27 cellular contexts compared by ENCODE assay signal in genomic region chr2:98573426-98573825, GRCh38. TPM values are rescaled to one million over a fixed set of nuclear protein-coding genes. Genes with fewer than 3 reads are reported as not detected.
DNase-seq lines count a peak whose midpoint lies in the region; ATAC-seq, FAIRE-seq and TF ChIP-seq lines count a peak whose summit lies in the region.
"Had no signal": no experiment of that assay in that cellular context is flagged by ENCODE, and none has a peak within 500 bp of the region (broad histone marks: within the 10 kb centered on the region; RNA-seq: fewer than 3 reads in every experiment).

No MANE protein-coding gene starts in this region.

- H3K14ac ChIP-seq in H1 (ENCODE audit: insufficient read length): no peak overlapping the region

- intact Hi-C loops in sigmoid colon (cut with DNase I): no loop called here

- peak overlapping the region; percentile 62 for H3K27ac Mint-ChIP-seq in T-helper 17 cell
- H3K27ac Mint-ChIP-seq in stimulated activated effector memory CD8-positive, alpha-beta T cell treated with anti-CD3 and anti-CD28 coated beads, Interleukin-12 subunit alpha, Interleukin-12 subunit beta, amount 100 ng/mL, for 72 hours: peak overlapping the region; percentile 81

- TF ChIP-seq RAD21 in H1 (IDR thresholded peaks at IDR 0.05 in 1 of 2, conservative IDR thresholded peaks at IDR 0.05 in 1 of 2; ENCODE audit: low read depth in 2 of 2, low read length in 2 of 2): no peak

- TF ChIP-seq POLR2A in H1 (IDR thresholded peaks at IDR 0.05; ENCODE audit: control extremely low read depth in 1 of 2, low read depth in 2 of 2, low read length in 2 of 2) (no peak), sigmoid colon (IDR thresholded peaks at IDR 0.05) (no peak)

- WGBS in H1 (ENCODE audit: extremely low coverage in 1 of 2, insufficient coverage in 1 of 2, insufficient read length in 1 of 2, insufficient replicate concordance in 2 of 2, low coverage in 1 of 2, low lambda C conversion rate in 2 of 2, missing lambda C conversion rate in 1 of 2), 2 experiments: 90% methylated on average over 13 of the region's 13 CpGs; no CpG with 5 or more reads in 1 of the 2 experiments
- WGBS in sigmoid colon, 2 donors: 93% methylated on average over 13 of the region's 13 CpGs

- H3K9me3 ChIP-seq in T-helper 17 cell (ENCODE audit: control insufficient read depth, low read length, poor library complexity, severe bottlenecking): no peaks in the 10 kb centered on the region
- H3K9me3 ChIP-seq in H1 (ENCODE audit: insufficient read depth in 2 of 2, low read depth in 1 of 2, low read length in 1 of 2): no peaks in the 10 kb centered on the region
- no peaks in the 10 kb centered on the region for H3K9me3 ChIP-seq in sigmoid colon
- H3K9me3 ChIP-seq: BLaER1, SJCRH30 had no signal

- TF ChIP-seq EP300 in H1 (IDR thresholded peaks at IDR 0.05; ENCODE audit: borderline replicate concordance in 1 of 2, low read depth in 2 of 2, low read length in 2 of 2) (no peak), sigmoid colon (IDR thresholded peaks at IDR 0.05) (no peak)

- H3K27me3 Mint-ChIP-seq in T-helper 17 cell: no peaks in the 10 kb centered on the region
- H3K27me3 Mint-ChIP-seq: CD4-positive, CD25-positive, alpha-beta regulatory T cell had no signal

- POLR2A ChIA-PET in H1 (lab: Charles Lee; ENCODE audit: partially characterized antibody): no interaction called here

- no peak overlapping the region for H4K5ac ChIP-seq in H1 (ENCODE audit: insufficient read length, low read depth, low read length)

- H2BK15ac ChIP-seq in H1 (ENCODE audit: low read length): no peak overlapping the region

- H3K4me3 Mint-ChIP-seq in T-helper 17 cell: no peak overlapping the region
- no peak overlapping the region for H3K4me3 Mint-ChIP-seq in stimulated activated effector memory CD8-positive, alpha-beta T cell treated with anti-CD3 and anti-CD28 coated beads, Interleukin-12 subunit alpha, Interleukin-12 subunit beta, amount 100 ng/mL, for 72 hours
- H3K4me3 Mint-ChIP-seq: CD4-positive, CD25-positive, alpha-beta regulatory T cell had no signal

- H3K79me2 ChIP-seq in H1 (ENCODE audit: control insufficient read depth in 1 of 2, insufficient read depth in 2 of 2, low read length in 2 of 2): no peaks in the 10 kb centered on the region

- H2BK12ac ChIP-seq in H1 (ENCODE audit: low read depth, low read length): no peak overlapping the region

- no peak overlapping the region for H4K91ac ChIP-seq in H1 (replicated peaks; ENCODE audit: insufficient read length, low read length)

- H3K27me3 ChIP-seq in H1 (replicated peaks in 1 of 4; ENCODE audit: control insufficient read depth in 3 of 4, extremely low read depth in 1 of 4, insufficient read depth in 3 of 4, low read length in 3 of 4) (no peaks in the 10 kb centered on the region), sigmoid colon (no peaks in the 10 kb centered on the region)
- H3K27me3 ChIP-seq: BLaER1, SJCRH30 had no signal

- TF ChIP-seq CTCF in H1 (IDR thresholded peaks at IDR 0.05; ENCODE audit: control extremely low read depth in 1 of 3, insufficient read depth in 1 of 3, low read depth in 1 of 3, low read length in 3 of 3): no peak
- TF ChIP-seq CTCF in sigmoid colon (IDR thresholded peaks at IDR 0.05): no peak

- no peak for FAIRE-seq in H1 (lab: Jason Lieb, UNC)
- FAIRE-seq: GM12878 had no signal

- H2AK5ac ChIP-seq in H1 (ENCODE audit: low read depth, low read length): no peak overlapping the region

- peaks cover 9% of the 10 kb centered on the region for H3K36me3 Mint-ChIP-seq in T-helper 17 cell (ENCODE audit: low read depth)
- H3K36me3 Mint-ChIP-seq in stimulated activated effector memory CD8-positive, alpha-beta T cell treated with anti-CD3 and anti-CD28 coated beads, Interleukin-12 subunit alpha, Interleukin-12 subunit beta, amount 100 ng/mL, for 72 hours: peaks cover 84% of the 10 kb centered on the region

- H3K23ac ChIP-seq in H1 (ENCODE audit: insufficient read length): no peak overlapping the region

- H3K9me3 Mint-ChIP-seq in stimulated activated effector memory CD8-positive, alpha-beta T cell treated with anti-CD3 and anti-CD28 coated beads, Interleukin-12 subunit alpha, Interleukin-12 subunit beta, amount 100 ng/mL, for 72 hours: no peaks in the 10 kb centered on the region
- H3K9me3 Mint-ChIP-seq: CD4-positive, CD25-positive, alpha-beta regulatory T cell had no signal

- H4K8ac ChIP-seq in H1 (ENCODE audit: extremely low read depth, insufficient read depth, low read length): no peak overlapping the region

- H2BK20ac ChIP-seq in H1 (ENCODE audit: low read length): no peak overlapping the region

- no peak for ATAC-seq in T-helper 17 cell
- ATAC-seq in stimulated activated effector memory CD8-positive, alpha-beta T cell treated with anti-CD3 and anti-CD28 coated beads, Interleukin-12 subunit alpha, Interleukin-12 subunit beta, amount 100 ng/mL, for 72 hours: no peak
- ATAC-seq: GM12878, HCT116, PC-3, Right ventricle myocardium inferior had no signal

- H3K4me1 ChIP-seq in H1 (replicated peaks in 1 of 4; ENCODE audit: control insufficient read depth in 3 of 4, insufficient read depth in 4 of 4, low read length in 3 of 4) (no peaks in the 10 kb centered on the region), sigmoid colon (no peaks in the 10 kb centered on the region)
- H3K4me1 ChIP-seq: BLaER1, SJCRH30 had no signal

- no peak overlapping the region for H3K4me3 ChIP-seq in H1 (ENCODE audit: extremely low read depth in 1 of 4, insufficient read depth in 2 of 4, low read depth in 3 of 4, low read length in 4 of 4)
- H3K4me3 ChIP-seq in sigmoid colon: no peak overlapping the region
- H3K4me3 ChIP-seq: BLaER1, GM12878, SJCRH30 had no signal

- no peak overlapping the region for H3K4me2 ChIP-seq in H1 (ENCODE audit: insufficient read depth in 1 of 2, low read depth in 2 of 2, low read length in 2 of 2)
- H3K4me2 ChIP-seq: BLaER1 had no signal

- H2AFZ ChIP-seq in H1 (ENCODE audit: low read length): no peak overlapping the region

- H3K36me3 ChIP-seq in H1 (ENCODE audit: control insufficient read depth in 2 of 4, insufficient read depth in 4 of 4, low read length in 3 of 4) (peaks cover 8 to 24% (median 13%) of the 10 kb centered on the region in 4 experiments), sigmoid colon (peaks cover 19 to 97% (median 52%) of the 10 kb centered on the region in 4 donors)
- H3K36me3 ChIP-seq: SJCRH30 had no signal

- no peak overlapping the region; the same call in 1 of the 2 replicates for H2BK5ac ChIP-seq in H1 (ENCODE audit: low read depth, low read length)

- H4K20me1 ChIP-seq in H1 (replicated peaks in 1 of 2; ENCODE audit: control insufficient read depth in 1 of 2, insufficient read depth in 2 of 2, low read length in 2 of 2): peaks cover 0 to 8% of the 10 kb centered on the region in 2 experiments
- H4K20me1 ChIP-seq: BLaER1 had no signal

- H3K9ac ChIP-seq in H1 (replicated peaks in 1 of 4; ENCODE audit: extremely low read depth in 1 of 4, low read depth in 3 of 4, low read length in 3 of 4): no peak overlapping the region
- H3K9ac ChIP-seq: BLaER1 had no signal

- no peaks in the 10 kb centered on the region for H3K23me2 ChIP-seq in H1 (ENCODE audit: low read depth, low read length)

- no peak overlapping the region for H3K56ac ChIP-seq in H1 (replicated peaks; ENCODE audit: insufficient read length, low read depth, low read length)

- no peak overlapping the region for H3K4ac ChIP-seq in H1 (replicated peaks; ENCODE audit: insufficient read length, low read depth, low read length)

- no peak overlapping the region for H3K18ac ChIP-seq in H1 (ENCODE audit: extremely low read depth, low read length)

- CTCF ChIA-PET in H1 (lab: Charles Lee; ENCODE audit: partially characterized antibody): interaction anchor here (2.2 kb wide), 1 partner anchor 28 kb away, joined by 6 read pairs; no protein-coding TSS in a partner anchor

- H3K79me1 ChIP-seq in H1 (ENCODE audit: low read depth, low read length): no peaks in the 10 kb centered on the region

- no peak overlapping the region for H3K27ac ChIP-seq in H1 (ENCODE audit: low read depth, low read length)
- no peak overlapping the region for H3K27ac ChIP-seq in sigmoid colon
- H3K27ac ChIP-seq: BLaER1, HL-60, SJCRH30 had no signal

- peaks cover 8% of the 10 kb centered on the region for H3K4me1 Mint-ChIP-seq in T-helper 17 cell
- peaks cover 13% of the 10 kb centered on the region for H3K4me1 Mint-ChIP-seq in stimulated activated effector memory CD8-positive, alpha-beta T cell treated with anti-CD3 and anti-CD28 coated beads, Interleukin-12 subunit alpha, Interleukin-12 subunit beta, amount 100 ng/mL, for 72 hours

- H2BK120ac ChIP-seq in H1 (replicated peaks; ENCODE audit: low read depth, low read length): no peak overlapping the region

- DNase-seq in activated CD8-positive, alpha-beta memory T cell treated with anti-CD3 and anti-CD28 coated beads, Interleukin-2, amount 50 U/mL, for 48 hours: peak; percentile 33
- no peak for DNase-seq in activated CD8-positive, alpha-beta memory T cell treated with anti-CD3 and anti-CD28 coated beads for 24 hours
- DNase-seq in T-helper 17 cell (no peak), H1 (ENCODE audit: low read depth in 1 of 2, low spot score in 2 of 2) (no peak), HUDEP-2 (lab: John Stamatoyannopoulos, UW; ENCODE audit: unreplicated experiment in 76 of 76) (no peak), sigmoid colon (no peak)
- DNase-seq in stimulated activated effector memory CD8-positive, alpha-beta T cell treated with anti-CD3 and anti-CD28 coated beads, Interleukin-12 subunit alpha, Interleukin-12 subunit beta, amount 100 ng/mL, for 72 hours (ENCODE audit: low spot score in 2 of 2): no peak
- no peak for DNase-seq in activated CD4-positive, alpha-beta T cell treated with anti-CD3 and anti-CD28 coated beads for 1 hour
- DNase-seq: CD4-positive, CD25-positive, alpha-beta regulatory T cell; COR-L47; DMS79; GDM1; NCI-H1048; NCI-H1417; NCI-H1694; NCI-H2029 treated with DMSO at 0.1 percent for 48 hours; NCI-H446 treated with DMSO at 0.1 percent for 48 hours; NCI-H526; NCI-H82; NK-92 treated with Interleukin-12 subunit alpha and Interleukin-12 subunit beta, amount 100 ng/mL, for 24 hours; PC-3; SJCRH30 had no signal

RNA-seq across cellular contexts. Expression of gene COA5, which starts 34.9 kb away (rescaled TPM):
- total RNA-seq in T-helper 17 cell (10 to 100 TPM; 20.0 to 20.7 TPM), sigmoid colon (10 to 100 TPM; 35.5 to 53.8 (median 43.4) TPM)
- total RNA-seq in H1 (2021; fragmentation: NEBNext Ultra II Directional; extraction: Animal tissue kit (Norgen Biotek cat#: 25700)): 22.1 and 24.7 TPM in 2 replicates
- polyA plus RNA-seq in H1 (2011; rRNA removed) (19.4 and 20.3 TPM in 2 replicates), sigmoid colon (10 to 100 TPM; 28.3 to 44.4 (median 38.8) TPM)
- 40.1 TPM for polyA plus RNA-seq in H1 (2011; cell fraction: cytosol; rRNA removed)
- 13.6 TPM for polyA plus RNA-seq in H1 (2011; cell fraction: nucleus; rRNA removed)
- 21.8 to 36.4 TPM (median 24.7 TPM) in 4 replicates for polyA plus RNA-seq in H1 (2012, experiment 1 of 2)
- polyA plus RNA-seq in H1 (2012, experiment 2 of 2): 14.8 TPM
- 41.3 TPM for polyA plus RNA-seq in H1 (2013, experiment 1 of 2)
- polyA plus RNA-seq in H1 (2013, experiment 2 of 2): 39.4 TPM
- 4.0 and 5.9 TPM in 2 replicates for polyA minus RNA-seq in H1 (2011; rRNA and poly(A)+ RNA removed)
- 15.5 TPM for polyA minus RNA-seq in H1 (2011; cell fraction: cytosol; rRNA and poly(A)+ RNA removed)
- polyA minus RNA-seq in H1 (2011; cell fraction: nucleus; rRNA and poly(A)+ RNA removed): 13.1 TPM

RNA-seq across cellular contexts. Expression of gene UNC50, which starts 35.0 kb away (rescaled TPM):
- total RNA-seq in T-helper 17 cell: 10 to 100 TPM; 12.0 to 14.8 TPM
- total RNA-seq in H1 (2021; fragmentation: NEBNext Ultra II Directional; extraction: Animal tissue kit (Norgen Biotek cat#: 25700)): 27.4 and 33.4 TPM in 2 replicates
- 35.1 and 58.5 TPM in 2 replicates for polyA plus RNA-seq in H1 (2011; rRNA removed)
- 45.4 TPM for polyA plus RNA-seq in H1 (2011; cell fraction: cytosol; rRNA removed)
- 9.5 TPM for polyA plus RNA-seq in H1 (2011; cell fraction: nucleus; rRNA removed)
- 27.0 to 36.6 TPM (median 30.3 TPM) in 4 replicates for polyA plus RNA-seq in H1 (2012, experiment 1 of 2)
- 7.2 TPM for polyA plus RNA-seq in H1 (2012, experiment 2 of 2)
- polyA plus RNA-seq in H1 (2013, experiment 1 of 2): 52.2 TPM
- polyA plus RNA-seq in H1 (2013, experiment 2 of 2): 55.1 TPM
- 11.9 and 13.9 TPM in 2 replicates for polyA minus RNA-seq in H1 (2011; rRNA and poly(A)+ RNA removed)
- 7.5 TPM for polyA minus RNA-seq in H1 (2011; cell fraction: cytosol; rRNA and poly(A)+ RNA removed)
- 10.3 TPM for polyA minus RNA-seq in H1 (2011; cell fraction: nucleus; rRNA and poly(A)+ RNA removed)
- 10 to 100 TPM; 39.4 to 61.0 (median 52.7) TPM for total RNA-seq in sigmoid colon
- 10 to 100 TPM; 12.5 to 29.0 (median 19.8) TPM for polyA plus RNA-seq in sigmoid colon
